11 cellular contexts compared by ENCODE assay signal in genomic region chr3:195221015-195221853, GRCh38. TPM values are rescaled to one million over a fixed set of nuclear protein-coding genes. Genes with fewer than 3 reads are reported as not detected.
DNase-seq lines count a peak whose midpoint lies in the region; ATAC-seq and TF ChIP-seq lines count a peak whose summit lies in the region.
"Had no signal": no experiment of that assay in that cellular context is flagged by ENCODE, and none has a peak within 500 bp of the region (broad histone marks: within the 10 kb centered on the region; RNA-seq: fewer than 3 reads in every experiment).

No MANE protein-coding gene starts in this region.

- CTCF ChIA-PET in PC-3 (lab: Charles Lee) = no interaction called here

- intact Hi-C loops in PC-3 (cut with micrococcal nuclease) = no loop called here

- H3K9ac ChIP-seq in DND-41 (ENCODE audit: low read depth, low read length) = no peak overlapping the region
- no peak overlapping the region for H3K9ac ChIP-seq in parathyroid adenoma
- H3K9ac ChIP-seq in PC-3 (ENCODE audit: low read length) = no peak overlapping the region

- no peaks in the 10 kb centered on the region for H3K9me2 ChIP-seq in PC-3 (replicated peaks; ENCODE audit: low read length)

- POLR2A ChIA-PET in PC-3 (lab: Charles Lee; ENCODE audit: unreplicated experiment) = no interaction called here

- H3K36me3 ChIP-seq in DND-41 (ENCODE audit: insufficient read depth, low read length) (peaks cover 26% of the 10 kb centered on the region), parathyroid adenoma (ENCODE audit: control insufficient read depth, insufficient read depth, low read length) (no peaks in the 10 kb centered on the region), PC-3 (ENCODE audit: low read depth, low read length) (no peaks in the 10 kb centered on the region)

- TF ChIP-seq CTCF in DND-41 (IDR thresholded peaks at IDR 0.05; ENCODE audit: borderline replicate concordance, extremely low read depth, low read length, poor library complexity, severe bottlenecking) (no peak), parathyroid adenoma (IDR thresholded peaks at IDR 0.05) (no peak), PC-3 (conservative IDR thresholded peaks at IDR 0.05; ENCODE audit: low read depth, low read length) (no peak)

- ATAC-seq in DND-41 (ENCODE audit: insufficient read depth, low read depth) (peak; percentile 42; the same call in 2 of the 3 replicates), PC-3 (no peak)
- ATAC-seq: naive thymus-derived CD4-positive, alpha-beta T cell had no signal

- DNase-seq in DND-41 (no peak), MV-4-11 (lab: John Stamatoyannopoulos, UW) (peak; percentile 82), fibroblast of gingiva (ENCODE audit: low read depth) (peak; percentile 87), NCI-H1092 (lab: John Stamatoyannopoulos, UW) (no peak), PC-3 (no peak)
- DNase-seq in activated CD4-positive, alpha-beta T cell treated with anti-CD3 and anti-CD28 coated beads for 48 hours = no peak
- no peak for DNase-seq in stimulated activated CD4-positive, alpha-beta T cell treated with anti-CD3 and anti-CD28 coated beads, Interleukin-4, amount 100 ng/mL, for 24 hours
- DNase-seq: activated gamma-delta T cell, DMS53 had no signal

- H3F3A ChIP-seq in PC-3 (ENCODE audit: low read length, unreplicated experiment) = no peaks in the 10 kb centered on the region

- BruUV-seq in PC-3 (replicated peaks; lab: Mats Ljungman, UMichigan) = no TSS peak

- H2AFZ ChIP-seq in DND-41 (ENCODE audit: low read depth, low read length) (no peak overlapping the region), parathyroid adenoma (peak overlapping the region; percentile 67), PC-3 (ENCODE audit: low read length) (no peak overlapping the region)

- H3K27me3 ChIP-seq in DND-41 (ENCODE audit: insufficient read depth, low read length, poor library complexity) (no peaks in the 10 kb centered on the region), parathyroid adenoma (ENCODE audit: control insufficient read depth, insufficient read depth, low read length) (no peaks in the 10 kb centered on the region), PC-3 (ENCODE audit: low read length) (no peaks in the 10 kb centered on the region)

- no peak overlapping the region for H3K27ac ChIP-seq in DND-41 (ENCODE audit: low read length)
- H3K27ac ChIP-seq in parathyroid adenoma = peak overlapping the region; percentile 51
- H3K27ac ChIP-seq in PC-3 (ENCODE audit: low read length) = no peak overlapping the region

- H3K79me2 ChIP-seq in DND-41 (ENCODE audit: insufficient read depth, low read length) (peaks cover 3% of the 10 kb centered on the region; the same call in 1 of the 2 replicates), parathyroid adenoma (peaks cover 18% of the 10 kb centered on the region), PC-3 (ENCODE audit: low read length) (0 out of 2 replicates have a peak, but pooled peaks cover 7% of the 10 kb centered on the region)

- H3K4me1 ChIP-seq in DND-41 (ENCODE audit: insufficient read depth, low read length) (no peaks in the 10 kb centered on the region), parathyroid adenoma (peaks cover 9% of the 10 kb centered on the region), PC-3 (ENCODE audit: insufficient read depth, low read length) (peaks cover 13% of the 10 kb centered on the region)

- H3K4me2 ChIP-seq in DND-41 (ENCODE audit: insufficient read depth, low read length) (no peak overlapping the region), parathyroid adenoma (ENCODE audit: low read length) (no peak overlapping the region), PC-3 (ENCODE audit: low read length) (no peak overlapping the region)

- H3K4me3 ChIP-seq in DND-41 (ENCODE audit: low read depth in 1 of 2, low read length in 2 of 2) (no peak overlapping the region), parathyroid adenoma (ENCODE audit: low read depth, low read length) (no peak overlapping the region), PC-3 (ENCODE audit: low read length) (no peak overlapping the region)

- H4K20me1 ChIP-seq in DND-41 (ENCODE audit: insufficient read depth, low read length) (peaks cover 3% of the 10 kb centered on the region; the same call in 1 of the 2 replicates), PC-3 (ENCODE audit: low read length) (no peaks in the 10 kb centered on the region)

- H3K9me3 ChIP-seq in DND-41 (ENCODE audit: insufficient read depth, low read length, severe bottlenecking) (peaks cover 4% of the 10 kb centered on the region), parathyroid adenoma (ENCODE audit: control insufficient read depth, low read length) (no peaks in the 10 kb centered on the region), PC-3 (ENCODE audit: low read length) (no peaks in the 10 kb centered on the region)

RNA-seq across cellular contexts. Expression of gene XXYLT1, which starts 49.7 kb away (rescaled TPM):
- total RNA-seq in PC-3 (2014; rRNA removed) = 25.5 and 27.8 TPM in 2 replicates

Comparison
In these comparisons a context has a peak if more than half of its experiments do, and no peak if none do; other contexts are left out.
1. DNase-seq: peak in MV-4-11 (single experiment) and fibroblast of gingiva (single experiment); none in DND-41 (single experiment), activated CD4-positive, alpha-beta T cell treated with anti-CD3 and anti-CD28 coated beads for 48 hours (single experiment), NCI-H1092 (single experiment), stimulated activated CD4-positive, alpha-beta T cell treated with anti-CD3 and anti-CD28 coated beads, Interleukin-4, amount 100 ng/mL, for 24 hours (single experiment) and PC-3 (single experiment).